ENCODE assay signal across 8 cellular contexts in genomic region chr10:13659887-13660544, GRCh38.
DNase-seq lines count a peak whose midpoint lies in the region; ATAC-seq, FAIRE-seq and TF ChIP-seq lines count a peak whose summit lies in the region.

No MANE protein-coding gene starts in this region.

- H3K36me3 Mint-ChIP-seq in activated B cell treated with CpG ODN at 0.5 μM for 24 hours (ENCODE audit: low read depth): no peaks in the 10 kb centered on the region

- peaks cover 23% of the 10 kb centered on the region for H3K4me1 ChIP-seq in keratinocyte (ENCODE audit: control insufficient read depth, extremely low read depth, insufficient read depth, low read length)

- dilution Hi-C loops in keratinocyte (cut with MboI; ENCODE audit: extremely low pct_ligation_motif_present, low sequenced_read_pairs): no loop called here

- no peak overlapping the region for H3K4me3 Mint-ChIP-seq in activated B cell treated with CpG ODN at 0.5 μM for 24 hours

- H3K9me3 ChIP-seq in MG63: no peaks in the 10 kb centered on the region
- H3K9me3 ChIP-seq in keratinocyte (ENCODE audit: control insufficient read depth, low read depth, low read length): no peaks in the 10 kb centered on the region

- H3K4me3 ChIP-seq in MG63 (no peak overlapping the region), cardiac fibroblast (replicated peaks in 1 of 2; ENCODE audit: low read depth in 2 of 2, low read length in 2 of 2) (no peak overlapping the region), keratinocyte (ENCODE audit: control insufficient read depth in 2 of 3, extremely low read depth in 1 of 3, insufficient read depth in 2 of 3, low read depth in 1 of 3, low read length in 3 of 3) (no peak overlapping the region)

- no peak overlapping the region for H3K27ac Mint-ChIP-seq in activated B cell treated with CpG ODN at 0.5 μM for 24 hours

- peaks cover 11% of the 10 kb centered on the region for H3K4me1 Mint-ChIP-seq in activated B cell treated with CpG ODN at 0.5 μM for 24 hours

- H4K20me1 ChIP-seq in keratinocyte (ENCODE audit: control insufficient read depth, extremely low read depth, insufficient read depth, low read length): no peaks in the 10 kb centered on the region

- no peak for FAIRE-seq in keratinocyte (lab: Jason Lieb, UNC)

- H3K9ac ChIP-seq in keratinocyte (ENCODE audit: control insufficient read depth, extremely low read depth, insufficient read depth, low read length): peak overlapping the region; percentile 58

- peaks cover 10% of the 10 kb centered on the region for H3K36me3 ChIP-seq in MG63
- peaks cover 3 to 25% of the 10 kb centered on the region in 2 experiments for H3K36me3 ChIP-seq in keratinocyte (ENCODE audit: control insufficient read depth in 2 of 2, extremely low read depth in 1 of 2, insufficient read depth in 2 of 2, low read length in 2 of 2)

- intact Hi-C loops in activated B cell treated with CpG ODN at 0.5 μM for 24 hours (cut with micrococcal nuclease): loop anchor here (1.0 to 5.0 kb wide), 4 partner anchors 53 to 527 kb away; no protein-coding TSS in a partner anchor

- TF ChIP-seq CTCF in GM12874 (IDR thresholded peaks at IDR 0.05; ENCODE audit: insufficient read depth, low read depth, low read length): peak; percentile 79
- peak; percentile 83 for TF ChIP-seq CTCF in activated B cell treated with CpG ODN at 0.5 μM for 24 hours (IDR thresholded peaks at IDR 0.05)
- peak; percentile 85 for TF ChIP-seq CTCF in cardiac fibroblast (IDR thresholded peaks at IDR 0.05; ENCODE audit: low read depth, low read length)
- peak; percentile 83 to 94 (median 89) for TF ChIP-seq CTCF in keratinocyte (optimal IDR thresholded peaks at IDR 0.05 in 1 of 3, IDR thresholded peaks at IDR 0.05 in 1 of 3, conservative IDR thresholded peaks at IDR 0.05 in 1 of 3; ENCODE audit: extremely low read depth in 1 of 3, insufficient read depth in 2 of 3, low read length in 3 of 3)

- H3K9me3 Mint-ChIP-seq in activated B cell treated with CpG ODN at 0.5 μM for 24 hours: no peaks in the 10 kb centered on the region

- no peaks in the 10 kb centered on the region for H3K27me3 ChIP-seq in MG63
- no peaks in the 10 kb centered on the region for H3K27me3 ChIP-seq in keratinocyte (ENCODE audit: control insufficient read depth, extremely low read depth, insufficient read depth, low read length)

- no peaks in the 10 kb centered on the region for H3K9me1 ChIP-seq in keratinocyte (ENCODE audit: control insufficient read depth, extremely low read depth, insufficient read depth, low read length)

- no peaks in the 10 kb centered on the region for H3K79me2 ChIP-seq in keratinocyte (ENCODE audit: control insufficient read depth, insufficient read depth, low read length)

- peak; percentile 75 for ATAC-seq in activated B cell treated with CpG ODN at 0.5 μM for 24 hours (ENCODE audit: low read depth)

- CTCF ChIA-PET in activated B cell treated with CpG ODN at 0.5 μM for 24 hours (lab: Charles Lee): interaction anchor here (0.7 to 1.7 kb wide), 9 partner anchors 9 to 525 kb away, joined by 3 to 22 read pairs (median 4); no protein-coding TSS in a partner anchor

- POLR2A ChIA-PET in activated B cell treated with CpG ODN at 0.5 μM for 24 hours (lab: Charles Lee): no interaction called here

- peak overlapping the region; percentile 82 for H3K27ac ChIP-seq in keratinocyte (ENCODE audit: control insufficient read depth, insufficient read depth, low read length)

- H2AFZ ChIP-seq in keratinocyte (ENCODE audit: control insufficient read depth, low read length): peak overlapping the region; percentile 55

- DNase-seq in MG63 (peak; percentile 34), activated B cell treated with CpG ODN at 0.5 μM for 24 hours (peak; percentile 63), cardiac fibroblast (ENCODE audit: low read depth in 2 of 2) (peak; percentile 72 to 81), keratinocyte (ENCODE audit: low read depth, low spot score) (peak; percentile 30), NCI-H2029 treated with DMSO at 0.1 percent for 48 hours (lab: John Stamatoyannopoulos, UW) (no peak), SHP77 (lab: John Stamatoyannopoulos, UW) (no peak)
- peak; percentile 75 for DNase-seq in stimulated activated CD4-positive, alpha-beta T cell treated with anti-CD3 and anti-CD28 coated beads, Interleukin-15, amount 100 ng/mL, for 24 hours

- no peaks in the 10 kb centered on the region for H3K27me3 Mint-ChIP-seq in activated B cell treated with CpG ODN at 0.5 μM for 24 hours

- peak overlapping the region; percentile 81 for H3K4me2 ChIP-seq in keratinocyte (ENCODE audit: control insufficient read depth, extremely low read depth, insufficient read depth, low read depth, low read length)

Comparison
In these comparisons a context has a peak if more than half of its experiments do, and no peak if none do; other contexts are left out.
1. DNase-seq: peak in MG63 (single experiment), activated B cell treated with CpG ODN at 0.5 μM for 24 hours (single experiment), cardiac fibroblast (2 of 2), keratinocyte (single experiment) and stimulated activated CD4-positive, alpha-beta T cell treated with anti-CD3 and anti-CD28 coated beads, Interleukin-15, amount 100 ng/mL, for 24 hours (single experiment); none in NCI-H2029 treated with DMSO at 0.1 percent for 48 hours (single experiment) and SHP77 (0 of 2).
2. Peak in every context shown above with its lines, with median percentiles within 50 percentile points of each other: CTCF ChIP-seq.